Comparison of ENCODE assay signal across 8 cellular contexts in genomic region chr5:181245427-181246275, GRCh38. TPM values are rescaled to one million over a fixed set of nuclear protein-coding genes. Genes with fewer than 3 reads are reported as not detected.
DNase-seq lines count a peak whose midpoint lies in the region; ATAC-seq and TF ChIP-seq lines count a peak whose summit lies in the region.

No MANE protein-coding gene starts in this region.

- H3K27me3 ChIP-seq in BLaER1 (no peaks in the 10 kb centered on the region), right cardiac atrium (ENCODE audit: control insufficient read depth, insufficient read depth) (no peaks in the 10 kb centered on the region), spleen (replicated peaks in 1 of 7) (no peaks in the 10 kb centered on the region)

- H3K4me1 ChIP-seq in BLaER1 (peaks cover 72% of the 10 kb centered on the region), right cardiac atrium (ENCODE audit: control insufficient read depth, insufficient read depth, low read length) (peaks cover 6% of the 10 kb centered on the region), spleen (peaks cover 43 to 90% (median 85%) of the 10 kb centered on the region in 6 donors)

- H3K9me3 ChIP-seq in BLaER1 = no peaks in the 10 kb centered on the region
- H3K9me3 ChIP-seq in right cardiac atrium (ENCODE audit: control insufficient read depth, low read length) = no peaks in the 10 kb centered on the region
- no peaks in the 10 kb centered on the region for H3K9me3 ChIP-seq in spleen

- peaks cover 38% of the 10 kb centered on the region for H3K36me3 ChIP-seq in BLaER1
- H3K36me3 ChIP-seq in spleen = peaks cover 0 to 39% (median 16%) of the 10 kb centered on the region in 6 donors

- ATAC-seq in GM21737 (IDR thresholded peaks at IDR 0.05; ENCODE audit: unreplicated experiment) = peak; percentile 0
- peak in 1 of 4 experiments; percentile 1 for ATAC-seq in T-cell (replicated peaks in 1 of 4)
- no peak for ATAC-seq in right cardiac atrium

- peaks cover 79 to 87% (median 87%) of the 10 kb centered on the region in 3 donors for H3K4me1 Mint-ChIP-seq in T-cell

- H3K27ac Mint-ChIP-seq in T-cell = peak overlapping the region; percentile 95 to 98

- intact Hi-C loops in right cardiac atrium (cut with DNase I) = loop anchor here in 3 of 4 donors (2.0 to 10.0 kb wide), 2 partner anchors 23 to 61 kb away; partner anchors contain the start of gene TRIM41 (in 1 of the 3)
- intact Hi-C loops in spleen (cut with DNase I; ENCODE audit: low total_unique reads) = no loop called here

- DNase-seq in T-cell (no peak), right cardiac atrium (peak in 1 of 3 donors; percentile 57), spleen (peak; percentile 81), NCI-H226 (no peak), T-helper 9 cell (no peak), NCI-H146 (lab: John Stamatoyannopoulos, UW) (no peak)

- peaks cover 18% of the 10 kb centered on the region for H3K36me3 Mint-ChIP-seq in T-cell

- H3K9me3 Mint-ChIP-seq in T-cell = no peaks in the 10 kb centered on the region

- WGBS in right cardiac atrium = 27% methylated on average over 34 of the region's 34 CpGs
- 24 to 38% (median 32%) methylated on average over 30 to 34 of the region's 34 CpGs for WGBS in spleen, 5 donors

- H3K27ac ChIP-seq in BLaER1 (peak overlapping the region; percentile 97), right cardiac atrium (ENCODE audit: low read length) (peak overlapping the region; percentile 98), spleen (peak overlapping the region; percentile 87 to 98 (median 94))

- peak overlapping the region; percentile 90 to 99 (median 91) for H3K4me3 Mint-ChIP-seq in T-cell

- POLR2A ChIA-PET in T-cell (lab: Charles Lee) = interaction anchor here in 1 of 2 donors (1.4 kb wide), 1 partner anchor 15 kb away, joined by 4 read pairs; no protein-coding TSS in a partner anchor

- H3K4me3 ChIP-seq in BLaER1 = peak overlapping the region; percentile 97
- peak overlapping the region; percentile 63 for H3K4me3 ChIP-seq in right cardiac atrium (ENCODE audit: low read length)
- peak overlapping the region; percentile 66 to 96 (median 78) for H3K4me3 ChIP-seq in spleen

- CTCF ChIA-PET in T-cell (lab: Charles Lee) = interaction anchor here in 1 of 2 donors (1.0 kb wide), 1 partner anchor 63 kb away, joined by 3 read pairs; no protein-coding TSS in a partner anchor

- no peak for TF ChIP-seq POLR2A in spleen (IDR thresholded peaks at IDR 0.05)

- H4K20me1 ChIP-seq in BLaER1 = peaks cover 67% of the 10 kb centered on the region

- peak overlapping the region; percentile 100 for H3K9ac ChIP-seq in BLaER1

- H3K4me2 ChIP-seq in BLaER1 = peak overlapping the region; percentile 99

- TF ChIP-seq CTCF in spleen (IDR thresholded peaks at IDR 0.05 in 8 of 11, conservative IDR thresholded peaks at IDR 0.05 in 3 of 11) = no peak

- no peaks in the 10 kb centered on the region for H3K27me3 Mint-ChIP-seq in T-cell

RNA-seq across cellular contexts. Expression of gene RACK1, which starts 1.9 kb away (rescaled TPM):
- total RNA-seq in T-cell (1,000 to 10,000 TPM; 2,132 to 2,437 (median 2,230) TPM), right cardiac atrium (100 to 1,000 TPM; 698 to 874 (median 743) TPM), spleen (1,000 to 10,000 TPM; 1,202 to 2,949 (median 1,651) TPM)
- polyA plus RNA-seq in right cardiac atrium (1,031 TPM), spleen (1,000 to 10,000 TPM; 2,379 to 3,598 (median 2,966) TPM)

RNA-seq across cellular contexts. Expression of gene TRIM52, which starts 15.3 kb away (rescaled TPM):
- 10 to 100 TPM; 42.9 to 56.9 (median 54.0) TPM for total RNA-seq in T-cell
- 10 to 100 TPM in 2 of 4 donors, 1 to 10 TPM in 2; 8.2 to 11.6 (median 10.6) TPM for total RNA-seq in right cardiac atrium
- 9.3 TPM for polyA plus RNA-seq in right cardiac atrium
- 10 to 100 TPM; 18.9 to 44.0 (median 22.5) TPM for total RNA-seq in spleen
- 10 to 100 TPM; 11.6 to 19.7 (median 18.4) TPM for polyA plus RNA-seq in spleen

RNA-seq across cellular contexts. Expression of gene TRIM41, which starts 22.6 kb away (rescaled TPM):
- 10 to 100 TPM; 32.2 to 46.2 (median 36.7) TPM for total RNA-seq in T-cell
- 10 to 100 TPM; 18.6 to 21.2 (median 21.0) TPM for total RNA-seq in right cardiac atrium
- 17.0 TPM for polyA plus RNA-seq in right cardiac atrium
- 10 to 100 TPM; 14.3 to 34.1 (median 26.6) TPM for total RNA-seq in spleen
- polyA plus RNA-seq in spleen = 10 to 100 TPM; 12.5 to 25.0 (median 24.1) TPM

RNA-seq across cellular contexts. Expression of gene TRIM7, which starts 40.7 kb away (rescaled TPM):
- 1 to 10 TPM; 1.6 to 3.1 (median 3.0) TPM for total RNA-seq in T-cell
- total RNA-seq in right cardiac atrium = 10 to 100 TPM in 1 of 4 donors, 1 to 10 TPM in 3; 3.8 to 13.1 (median 5.3) TPM
- polyA plus RNA-seq in right cardiac atrium = 4.4 TPM
- total RNA-seq in spleen = 1 to 10 TPM in 6 of 7 donors, under 1 TPM in 1; 0.81 to 3.9 (median 1.9) TPM
- polyA plus RNA-seq in spleen = 1 to 10 TPM; 1.0 to 1.3 (median 1.2) TPM
